In genomic region chr11:125886997-125887372, GRCh38 we compare ENCODE assay signal across 8 cellular contexts. TPM values are rescaled to one million over a fixed set of nuclear protein-coding genes. Genes with fewer than 3 reads are reported as not detected.
DNase-seq lines count a peak whose midpoint lies in the region; ATAC-seq and TF ChIP-seq lines count a peak whose summit lies in the region.

No MANE protein-coding gene starts in this region.

- peaks cover 0 to 6% of the 10 kb centered on the region in 2 donors for H3K27me3 Mint-ChIP-seq in CD4-positive, alpha-beta memory T cell
- peaks cover 3% of the 10 kb centered on the region for H3K27me3 Mint-ChIP-seq in mesothelial cell of epicardium (ENCODE audit: low read depth)

- no peaks in the 10 kb centered on the region for H3K9me3 ChIP-seq in CD4-positive, alpha-beta memory T cell (ENCODE audit: control insufficient read depth in 1 of 2, low read length in 2 of 2)
- no peaks in the 10 kb centered on the region for H3K9me3 ChIP-seq in thyroid gland

- TF ChIP-seq CTCF in mesothelial cell of epicardium (IDR thresholded peaks at IDR 0.05; ENCODE audit: unreplicated experiment) (no peak), thyroid gland (IDR thresholded peaks at IDR 0.05) (peak in 1 of 6 experiments; percentile 11)

- no peak for TF ChIP-seq POLR2A in thyroid gland (IDR thresholded peaks at IDR 0.05)

- H3K4me1 ChIP-seq in CD4-positive, alpha-beta memory T cell (ENCODE audit: insufficient read depth, low read length): peaks cover 33% of the 10 kb centered on the region
- H3K4me1 ChIP-seq in thyroid gland: peaks cover 0 to 4% of the 10 kb centered on the region in 2 donors

- 9 to 10% methylated on average over 12 to 19 of the region's 24 CpGs for WGBS in thyroid gland, 2 donors

- H3K4me3 Mint-ChIP-seq in CD4-positive, alpha-beta memory T cell: peak overlapping the region; percentile 89 to 99 (median 94)
- peak overlapping the region; percentile 79 for H3K4me3 Mint-ChIP-seq in mesothelial cell of epicardium

- H3K27me3 ChIP-seq in CD4-positive, alpha-beta memory T cell (ENCODE audit: insufficient read depth, low read length): no peaks in the 10 kb centered on the region
- no peaks in the 10 kb centered on the region for H3K27me3 ChIP-seq in thyroid gland

- H3K27ac ChIP-seq in CD4-positive, alpha-beta memory T cell (ENCODE audit: low read depth, low read length): peak overlapping the region; percentile 79
- H3K27ac ChIP-seq in thyroid gland: peak overlapping the region in 1 of 3 donors; percentile 86

- peak; percentile 41 for ATAC-seq in GM19351 (IDR thresholded peaks at IDR 0.05; ENCODE audit: unreplicated experiment)
- ATAC-seq in HG03432 (IDR thresholded peaks at IDR 0.05; ENCODE audit: unreplicated experiment): peak; percentile 32

- CTCF ChIA-PET in CD4-positive, alpha-beta memory T cell (lab: Charles Lee; ENCODE audit: partially characterized antibody): interaction anchor here (1.0 to 2.3 kb wide), 12 partner anchors 9 to 1010 kb away, joined by 3 to 11 read pairs (median 4); partner anchors contain the start of genes PUS3 and STT3A

- H3K27ac Mint-ChIP-seq in CD4-positive, alpha-beta memory T cell: peak overlapping the region; percentile 96 to 99 (median 98)
- H3K27ac Mint-ChIP-seq in mesothelial cell of epicardium: peak overlapping the region; percentile 67

- intact Hi-C loops in CD4-positive, alpha-beta memory T cell (cut with micrococcal nuclease): loop anchor here (1.0 to 5.0 kb wide), 10 partner anchors 16 to 1140 kb away; partner anchors contain the start of genes CCDC15, CDON, CHEK1 and EI24
- intact Hi-C loops in thyroid gland (cut with DNase I): no loop called here

- peaks cover 0 to 4% (median 0%) of the 10 kb centered on the region in 8 donors for H3K9me3 Mint-ChIP-seq in CD4-positive, alpha-beta memory T cell
- no peaks in the 10 kb centered on the region for H3K9me3 Mint-ChIP-seq in mesothelial cell of epicardium

- peaks cover 17 to 40% (median 29%) of the 10 kb centered on the region in 4 donors for H3K4me1 Mint-ChIP-seq in CD4-positive, alpha-beta memory T cell
- H3K4me1 Mint-ChIP-seq in mesothelial cell of epicardium: peaks cover 9% of the 10 kb centered on the region

- DNase-seq in CD4-positive, alpha-beta memory T cell: peak in 1 of 5 donors; percentile 67
- DNase-seq in T-helper 2 cell (peak in 4 of 5 experiments; percentile 18 to 86 (median 24)), ecto neural progenitor cell (ENCODE audit: low spot score) (peak; percentile 56), mesothelial cell of epicardium (ENCODE audit: low spot score in 2 of 2, unreplicated experiment in 2 of 2) (no peak), thyroid gland (peak; percentile 40 to 59), NCI-H2171 (lab: John Stamatoyannopoulos, UW) (no peak)

- H3K36me3 Mint-ChIP-seq in CD4-positive, alpha-beta memory T cell: peaks cover 0 to 15% of the 10 kb centered on the region in 2 donors
- no peaks in the 10 kb centered on the region for H3K36me3 Mint-ChIP-seq in mesothelial cell of epicardium

- no peaks in the 10 kb centered on the region for H3K36me3 ChIP-seq in CD4-positive, alpha-beta memory T cell (ENCODE audit: insufficient read depth, low read length)
- H3K36me3 ChIP-seq in thyroid gland: no peaks in the 10 kb centered on the region

- H3K4me3 ChIP-seq in CD4-positive, alpha-beta memory T cell (ENCODE audit: low read length in 2 of 2): peak overlapping the region; percentile 67 to 73
- peak overlapping the region in 1 of 3 donors; percentile 92 for H3K4me3 ChIP-seq in thyroid gland (replicated peaks in 1 of 3)

- POLR2A ChIA-PET in CD4-positive, alpha-beta memory T cell (lab: Charles Lee; ENCODE audit: partially characterized antibody): interaction anchor here (0.6 to 2.6 kb wide), 15 partner anchors 10 to 933 kb away, joined by 3 to 52 read pairs (median 7); partner anchors contain the start of genes CCDC15, CDON, CHEK1 and DDX25

RNA-seq across cellular contexts. Expression of gene HYLS1, which starts 0.5 kb away (rescaled TPM):
- 1 to 10 TPM; 8.1 to 8.2 TPM for total RNA-seq in CD4-positive, alpha-beta memory T cell
- 1 to 10 TPM; 8.9 to 9.6 TPM for polyA plus RNA-seq in CD4-positive, alpha-beta memory T cell
- 5.2 to 5.8 TPM (median 5.4 TPM) in 3 replicates for total RNA-seq in mesothelial cell of epicardium
- 1 to 10 TPM; 1.6 to 6.9 (median 3.0) TPM for total RNA-seq in thyroid gland

RNA-seq across cellular contexts. Expression of gene PUS3, which starts 16.0 kb away (rescaled TPM):
- 10 to 100 TPM; 12.4 to 12.6 TPM for total RNA-seq in CD4-positive, alpha-beta memory T cell
- 10 to 100 TPM in 1 of 2 donors, 1 to 10 TPM in 1; 5.3 to 11.9 TPM for polyA plus RNA-seq in CD4-positive, alpha-beta memory T cell
- 9.1 to 9.9 TPM (median 9.7 TPM) in 3 replicates for total RNA-seq in mesothelial cell of epicardium
- total RNA-seq in thyroid gland: 10 to 100 TPM in 3 of 4 donors, 1 to 10 TPM in 1; 9.0 to 34.7 (median 17.9) TPM

RNA-seq across cellular contexts. Expression of gene DDX25, which starts 17.3 kb away (rescaled TPM):
- total RNA-seq in CD4-positive, alpha-beta memory T cell: not detected
- not detected for polyA plus RNA-seq in CD4-positive, alpha-beta memory T cell
- total RNA-seq in mesothelial cell of epicardium (0.98 to 1.7 TPM (median 1.1 TPM) in 3 replicates), thyroid gland (1 to 10 TPM; 1.6 to 3.8 (median 1.9) TPM)

RNA-seq across cellular contexts. Expression of gene PATE4, which starts 53.9 kb away (rescaled TPM):
- total RNA-seq in CD4-positive, alpha-beta memory T cell: not detected
- polyA plus RNA-seq in CD4-positive, alpha-beta memory T cell: not detected
- not detected in 3 replicates for total RNA-seq in mesothelial cell of epicardium
- not detected for total RNA-seq in thyroid gland

RNA-seq across cellular contexts. Expression of gene VSIG10L2, which starts 58.9 kb away (rescaled TPM):
- not detected for total RNA-seq in CD4-positive, alpha-beta memory T cell
- not detected for polyA plus RNA-seq in CD4-positive, alpha-beta memory T cell
- total RNA-seq in mesothelial cell of epicardium (not detected in 3 replicates), thyroid gland (not detected)

Comparison
In these comparisons a context has a peak if more than half of its experiments do, and no peak if none do; other contexts are left out.
1. DNase-seq: peak in T-helper 2 cell (4 of 5), ecto neural progenitor cell (single experiment) and thyroid gland (2 of 2); none in mesothelial cell of epicardium (0 of 2) and NCI-H2171 (single experiment).